Comparison of ENCODE assay signal across 11 cellular contexts in the genomic region with DNA sequence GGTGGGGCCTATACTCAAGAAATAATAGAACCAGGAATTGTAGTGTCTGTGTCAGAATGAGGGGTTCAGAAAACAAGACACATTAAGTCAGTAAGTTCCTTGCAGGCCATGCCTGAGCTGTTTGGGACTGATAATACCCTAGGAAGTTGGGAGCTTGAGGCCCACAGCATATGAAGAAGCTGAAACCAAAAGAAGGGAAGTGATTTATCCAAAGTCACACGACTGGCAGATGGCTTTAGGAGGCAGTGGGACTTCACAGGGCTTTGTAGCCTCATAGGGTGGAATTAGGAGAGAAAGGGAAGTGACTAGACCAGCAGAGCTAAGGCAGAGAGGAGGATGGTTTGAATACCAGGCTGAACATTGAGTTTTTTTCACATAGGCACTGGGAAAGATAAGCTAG. TPM values are rescaled to one million over a fixed set of nuclear protein-coding genes. Genes with fewer than 3 reads are reported as not detected.
DNase-seq lines count a peak whose midpoint lies in the region; ATAC-seq and TF ChIP-seq lines count a peak whose summit lies in the region.
"Had no signal": no experiment of that assay in that cellular context is flagged by ENCODE, and none has a peak within 500 bp of the region (broad histone marks: within the 10 kb centered on the region; RNA-seq: fewer than 3 reads in every experiment).

No MANE protein-coding gene starts in this region.

- peaks cover 22% of the 10 kb centered on the region for H3K36me3 Mint-ChIP-seq in activated naive CD4-positive, alpha-beta T cell treated with anti-CD3 and anti-CD28 coated beads, Interleukin-2, amount 50 U/mL, for 24 hours

- ATAC-seq in left lobe of liver (peak; percentile 14), GM18520 (IDR thresholded peaks at IDR 0.05; ENCODE audit: unreplicated experiment) (no peak)

- no peak for TF ChIP-seq CTCF in WERI-Rb-1 (IDR thresholded peaks at IDR 0.05; ENCODE audit: low read depth, low read length)
- TF ChIP-seq CTCF in suprapubic skin (IDR thresholded peaks at IDR 0.05) = no peak
- TF ChIP-seq CTCF in tibial nerve (IDR thresholded peaks at IDR 0.05) = no peak

- H3K27me3 ChIP-seq in WERI-Rb-1 (ENCODE audit: insufficient read depth, low read depth, severe bottlenecking) = no peaks in the 10 kb centered on the region
- H3K27me3 ChIP-seq in suprapubic skin = no peaks in the 10 kb centered on the region
- no peaks in the 10 kb centered on the region for H3K27me3 ChIP-seq in tibial nerve

- H3K9me3 Mint-ChIP-seq in activated naive CD4-positive, alpha-beta T cell treated with anti-CD3 and anti-CD28 coated beads, Interleukin-2, amount 50 U/mL, for 24 hours = no peaks in the 10 kb centered on the region
- H3K9me3 Mint-ChIP-seq: stimulated activated naive CD8-positive, alpha-beta T cell treated with anti-CD3 and anti-CD28 coated beads, Interleukin-15, Interleukin-2, amounts not matched to agents 100 ng/mL and 50 ng/mL, for 24 hours had no signal

- H3K4me1 ChIP-seq in suprapubic skin (peaks cover 40% of the 10 kb centered on the region), tibial nerve (peaks cover 0 to 51% (median 28%) of the 10 kb centered on the region in 4 donors)

- no peak for TF ChIP-seq POLR2A in suprapubic skin (IDR thresholded peaks at IDR 0.05)
- no peak for TF ChIP-seq POLR2A in tibial nerve (IDR thresholded peaks at IDR 0.05)

- no peak overlapping the region; the same call in 1 of the 2 replicates for H3K4me3 ChIP-seq in WERI-Rb-1 (ENCODE audit: low read depth, low read length)
- no peak overlapping the region for H3K4me3 ChIP-seq in suprapubic skin
- H3K4me3 ChIP-seq in tibial nerve = no peak overlapping the region

- peaks cover 45% of the 10 kb centered on the region for H3K4me1 Mint-ChIP-seq in activated naive CD4-positive, alpha-beta T cell treated with anti-CD3 and anti-CD28 coated beads, Interleukin-2, amount 50 U/mL, for 24 hours

- H3K9me3 ChIP-seq in WERI-Rb-1 (ENCODE audit: severe bottlenecking) (no peaks in the 10 kb centered on the region), suprapubic skin (no peaks in the 10 kb centered on the region), tibial nerve (no peaks in the 10 kb centered on the region)

- H3K27ac ChIP-seq in WERI-Rb-1 = peak overlapping the region; percentile 96
- H3K27ac ChIP-seq in suprapubic skin = peak overlapping the region; percentile 77
- peak overlapping the region in 2 of 4 donors; percentile 55 to 77 for H3K27ac ChIP-seq in tibial nerve

- H3K36me3 ChIP-seq in WERI-Rb-1 = peaks cover 62% of the 10 kb centered on the region
- H3K36me3 ChIP-seq in suprapubic skin = peaks cover 50% of the 10 kb centered on the region
- peaks cover 0 to 63% (median 17%) of the 10 kb centered on the region in 3 donors for H3K36me3 ChIP-seq in tibial nerve

- in situ Hi-C loops in G401 (cut with HindIII; ENCODE audit: low sequenced_read_pairs) = no loop called here

- no peak overlapping the region for H3K4me3 Mint-ChIP-seq in activated naive CD4-positive, alpha-beta T cell treated with anti-CD3 and anti-CD28 coated beads, Interleukin-2, amount 50 U/mL, for 24 hours
- H3K4me3 Mint-ChIP-seq: stimulated activated naive CD8-positive, alpha-beta T cell treated with anti-CD3 and anti-CD28 coated beads, Interleukin-15, Interleukin-2, amounts not matched to agents 100 ng/mL and 50 ng/mL, for 24 hours had no signal

- WGBS in suprapubic skin = 65% methylated on average over 1 of the region's 1 CpG
- 80% methylated on average over 1 of the region's 1 CpG for WGBS in tibial nerve, 2 donors

- no peaks in the 10 kb centered on the region for H3K27me3 Mint-ChIP-seq in activated naive CD4-positive, alpha-beta T cell treated with anti-CD3 and anti-CD28 coated beads, Interleukin-2, amount 50 U/mL, for 24 hours
- H3K27me3 Mint-ChIP-seq: stimulated activated naive CD8-positive, alpha-beta T cell treated with anti-CD3 and anti-CD28 coated beads, Interleukin-15, Interleukin-2, amounts not matched to agents 100 ng/mL and 50 ng/mL, for 24 hours had no signal

- peak overlapping the region; percentile 86 for H3K27ac Mint-ChIP-seq in activated naive CD4-positive, alpha-beta T cell treated with anti-CD3 and anti-CD28 coated beads, Interleukin-2, amount 50 U/mL, for 24 hours
- H3K27ac Mint-ChIP-seq: stimulated activated naive CD8-positive, alpha-beta T cell treated with anti-CD3 and anti-CD28 coated beads, Interleukin-15, Interleukin-2, amounts not matched to agents 100 ng/mL and 50 ng/mL, for 24 hours had no signal

- no peak for DNase-seq in activated naive CD4-positive, alpha-beta T cell treated with anti-CD3 and anti-CD28 coated beads, Interleukin-2, amount 50 U/mL, for 16 hours
- DNase-seq in WERI-Rb-1 (peak; percentile 57), left lobe of liver (ENCODE audit: low spot score) (no peak), suprapubic skin (ENCODE audit: low spot score in 2 of 2) (no peak), G401 (ENCODE audit: low spot score) (no peak), tibial nerve (ENCODE audit: low spot score in 2 of 2) (no peak)
- DNase-seq: AML-193, GOT3 had no signal

- no peak for TF ChIP-seq EP300 in suprapubic skin (IDR thresholded peaks at IDR 0.05)
- peak in 1 of 2 donors; percentile 61 for TF ChIP-seq EP300 in tibial nerve (IDR thresholded peaks at IDR 0.05)

RNA-seq across cellular contexts. Expression of a gene that starts 56.6 kb away (rescaled TPM):
- total RNA-seq in left lobe of liver (160 TPM), suprapubic skin (1,000 to 10,000 TPM in 1 of 4 donors, 100 to 1,000 TPM in 3; 342 to 1,053 (median 453) TPM), tibial nerve (100 to 1,000 TPM; 308 to 470 (median 361) TPM)
- total RNA-seq in G401 (2014; rRNA removed; shearing (Covaris generic)) = 72.9 and 81.0 TPM in 2 replicates
